ENCODE assay signal across 1 cellular context in genomic region chr3:194098036-194098871, GRCh38.
TF ChIP-seq lines count a peak whose summit lies in the region.

No MANE protein-coding gene starts in this region.

TF ChIP-seq in HepG2, 621 proteins besides CTCF, POLR2A, EP300 and RAD21:
- TF ChIP-seq ZNF687 (CRISPR knock-in tag; IDR thresholded peaks at IDR 0.05) (peak; percentile 25; the same call in 1 of the 2 replicates), ZNF431 (CRISPR knock-in tag; IDR thresholded peaks at IDR 0.05; ENCODE audit: borderline replicate concordance, low read depth) (no peak), ZNF263 (CRISPR knock-in tag; IDR thresholded peaks at IDR 0.05) (peak; percentile 42; the same call in 1 of the 2 replicates), ZNF180 (CRISPR knock-in tag; IDR thresholded peaks at IDR 0.05; ENCODE audit: borderline replicate concordance, low read depth) (no peak)
TF ChIP-seq in HepG2: peak in this region for 2.
